17 cellular contexts compared by ENCODE assay signal in genomic region chr10:132521466-132522102, GRCh38. TPM values are rescaled to one million over a fixed set of nuclear protein-coding genes. Genes with fewer than 3 reads are reported as not detected.
DNase-seq lines count a peak whose midpoint lies in the region; ATAC-seq, FAIRE-seq and TF ChIP-seq lines count a peak whose summit lies in the region.
"Had no signal": no experiment of that assay in that cellular context is flagged by ENCODE, and none has a peak within 500 bp of the region (broad histone marks: within the 10 kb centered on the region; RNA-seq: fewer than 3 reads in every experiment).

No MANE protein-coding gene starts in this region.

- H3K4me3 ChIP-seq in HEK293 (ENCODE audit: low read depth, low read length) (no peak overlapping the region), kidney (ENCODE audit: low read length in 2 of 2) (no peak overlapping the region), gastrocnemius medialis (no peak overlapping the region)
- H3K4me3 ChIP-seq: coronary artery had no signal

- no peaks in the 10 kb centered on the region for H3K9me3 Mint-ChIP-seq in WTC11
- H3K9me3 Mint-ChIP-seq: T-cell had no signal

- H3K4me3 Mint-ChIP-seq in WTC11 = no peak overlapping the region
- H3K4me3 Mint-ChIP-seq: T-cell had no signal

- DNase-seq in WTC11 (ENCODE audit: low spot score) (peak; percentile 8), kidney (peak; percentile 67), gastrocnemius medialis (peak in 1 of 2 donors; percentile 12), NCI-H2107 (lab: John Stamatoyannopoulos, UW) (no peak), glomerular visceral epithelial cell (ENCODE audit: extremely low spot score) (no peak), GM10266 (ENCODE audit: extremely low spot score) (no peak)
- DNase-seq: AML-193; GF-D8; NCI-H1694 treated with DMSO at 0.1 percent for 48 hours; stimulated activated CD4-positive, alpha-beta T cell treated with anti-CD3 and anti-CD28 coated beads, Interleukin-4, amount 100 ng/mL, for 1 hour; T-cell had no signal

- TF ChIP-seq CTCF in HEK293 (tag by site-specific recombination; IDR thresholded peaks at IDR 0.05) (no peak), WTC11 (IDR thresholded peaks at IDR 0.05) (no peak), kidney (IDR thresholded peaks at IDR 0.05; ENCODE audit: borderline replicate concordance, extremely low read depth, insufficient read depth) (no peak), gastrocnemius medialis (IDR thresholded peaks at IDR 0.05 in 4 of 5, conservative IDR thresholded peaks at IDR 0.05 in 1 of 5) (no peak), GM10266 (IDR thresholded peaks at IDR 0.05; ENCODE audit: control insufficient read depth, insufficient read depth, low read depth, missing control alignments) (no peak)

- H3K36me3 ChIP-seq in HEK293 (ENCODE audit: control insufficient read depth in 2 of 2, insufficient read depth in 1 of 2, low read length in 2 of 2) (no peaks in the 10 kb centered on the region), kidney (ENCODE audit: control insufficient read depth in 1 of 2, insufficient read depth in 2 of 2, low read length in 2 of 2) (no peaks in the 10 kb centered on the region), gastrocnemius medialis (no peaks in the 10 kb centered on the region)

- H3K9ac ChIP-seq in kidney (ENCODE audit: low read length in 2 of 2) = no peak overlapping the region

- in situ Hi-C loops in gastrocnemius medialis (cut with MboI; ENCODE audit: low sequenced_read_pairs in 4 of 4) = no loop called here

- no peak overlapping the region for H3K27ac ChIP-seq in HEK293 (ENCODE audit: extremely low read depth, low read depth, low read length)
- no peak overlapping the region for H3K27ac ChIP-seq in kidney (ENCODE audit: low read depth in 2 of 2, low read length in 2 of 2)
- peak overlapping the region in 3 of 4 donors; percentile 86 to 93 (median 88) for H3K27ac ChIP-seq in gastrocnemius medialis
- H3K27ac ChIP-seq: VCaP had no signal

- CTCF ChIA-PET in HEK293 (lab: Yijun Ruan, JAX) (interaction anchor here (0.5 to 1.5 kb wide), 3 partner anchors 11 to 350 kb away, joined by 3 to 4 read pairs (median 3); no protein-coding TSS in a partner anchor), WTC11 (lab: Charles Lee) (interaction anchor here (1.2 kb wide), 1 partner anchor 45 kb away, joined by 3 read pairs; no protein-coding TSS in a partner anchor)

- intact Hi-C loops in kidney (cut with DNase I) = no loop called here
- intact Hi-C loops in gastrocnemius medialis (cut with DNase I; ENCODE audit: low total_unique reads) = no loop called here

- no peak for TF ChIP-seq POLR2A in gastrocnemius medialis (IDR thresholded peaks at IDR 0.05)

- peaks cover 30% of the 10 kb centered on the region for H3K27me3 Mint-ChIP-seq in WTC11 (ENCODE audit: low read depth)

- no peaks in the 10 kb centered on the region for H3K36me3 Mint-ChIP-seq in WTC11
- H3K36me3 Mint-ChIP-seq: T-cell had no signal

- H3K9me3 ChIP-seq in HEK293 (ENCODE audit: control insufficient read depth, insufficient read depth, low read depth, low read length) = no peaks in the 10 kb centered on the region
- no peaks in the 10 kb centered on the region for H3K9me3 ChIP-seq in kidney (ENCODE audit: control insufficient read depth in 1 of 2, low read length in 2 of 2)
- H3K9me3 ChIP-seq in gastrocnemius medialis = no peaks in the 10 kb centered on the region

- ATAC-seq in WTC11 (no peak), gastrocnemius medialis (no peak), HG03432 (IDR thresholded peaks at IDR 0.05; ENCODE audit: unreplicated experiment) (no peak)
- ATAC-seq: right cardiac atrium, T-cell had no signal

- POLR2A ChIA-PET in HEK293 (lab: Yijun Ruan, JAX) (interaction anchor here (0.7 to 2.1 kb wide), 2 partner anchors 11 to 852 kb away, joined by 3 to 7 read pairs; no protein-coding TSS in a partner anchor), WTC11 (lab: Charles Lee) (no interaction called here)

- H3K27me3 ChIP-seq in gastrocnemius medialis = no peaks in the 10 kb centered on the region

- no peak for FAIRE-seq in kidney (lab: Jason Lieb, UNC)
- FAIRE-seq: D721Med had no signal

- H3K4me1 ChIP-seq in HEK293 (ENCODE audit: control insufficient read depth, insufficient read depth, low read length) (peaks cover 10% of the 10 kb centered on the region), kidney (ENCODE audit: control insufficient read depth in 1 of 2, insufficient read depth in 1 of 2, low read depth in 1 of 2, low read length in 2 of 2) (peaks cover 31 to 43% of the 10 kb centered on the region in 2 donors), gastrocnemius medialis (peaks cover 41 to 45% of the 10 kb centered on the region in 2 donors)

- H3K27ac Mint-ChIP-seq in WTC11 = no peak overlapping the region
- H3K27ac Mint-ChIP-seq: T-cell had no signal

- H3K4me1 Mint-ChIP-seq in WTC11 = peaks cover 22% of the 10 kb centered on the region
- H3K4me1 Mint-ChIP-seq: T-cell had no signal

TF ChIP-seq in HEK293, 187 proteins besides CTCF, POLR2A, EP300 and RAD21:
- TF ChIP-seq GLIS1 (tag by site-specific recombination; IDR thresholded peaks at IDR 0.05) (peak; percentile 59; the same call in 1 of the 2 replicates), ZNF518A (tag by site-specific recombination; conservative IDR thresholded peaks at IDR 0.05; ENCODE audit: low read depth) (no peak)
TF ChIP-seq in HEK293: peak in this region for 1.

TF ChIP-seq in WTC11, 78 proteins besides CTCF, POLR2A, EP300 and RAD21:
- no peak for TF ChIP-seq NR3C1 (CRISPR knock-in tag; conservative IDR thresholded peaks at IDR 0.05; ENCODE audit: low read depth)
- no peak for TF ChIP-seq CBFB (CRISPR knock-in tag; IDR thresholded peaks at IDR 0.05; ENCODE audit: low read depth)
- no peak for TF ChIP-seq ZNF121 (CRISPR knock-in tag; IDR thresholded peaks at IDR 0.05)
- no peak for TF ChIP-seq IRF1 (CRISPR knock-in tag; IDR thresholded peaks at IDR 0.05)
- no peak for TF ChIP-seq ERG (CRISPR knock-in tag; IDR thresholded peaks at IDR 0.05)
- no peak for TF ChIP-seq FOXP4 (CRISPR knock-in tag; IDR thresholded peaks at IDR 0.05)
- no peak for TF ChIP-seq CDX4 (CRISPR knock-in tag; IDR thresholded peaks at IDR 0.05; ENCODE audit: borderline replicate concordance)
- no peak for TF ChIP-seq FOXK1 (CRISPR knock-in tag; IDR thresholded peaks at IDR 0.05)
- no peak for TF ChIP-seq MXD4 (CRISPR knock-in tag; IDR thresholded peaks at IDR 0.05; ENCODE audit: borderline replicate concordance)
- TF ChIP-seq ZNF232 (CRISPR knock-in tag; IDR thresholded peaks at IDR 0.05) = no peak
TF ChIP-seq in WTC11: peak in this region for 0.

RNA-seq across cellular contexts. Expression of gene INPP5A, which starts 16.0 kb away (rescaled TPM):
- 20.0 to 22.1 TPM (median 21.5 TPM) in 3 replicates for total RNA-seq in WTC11 (2021)
- 40.3 TPM for total RNA-seq in kidney
- polyA plus RNA-seq in kidney (ENCODE audit: insufficient read depth, low read depth, low replicate concordance) = 20.8 TPM
- 100 to 1,000 TPM in 2 of 4 donors, 10 to 100 TPM in 2; 74.9 to 107 (median 92.4) TPM for total RNA-seq in gastrocnemius medialis

Comparison
In these comparisons a context has a peak if more than half of its experiments do, and no peak if none do; other contexts are left out.
1. H3K27ac ChIP-seq: peak in gastrocnemius medialis (3 of 4); none in HEK293 (single experiment) and kidney (0 of 2).
2. DNase-seq: peak in WTC11 (single experiment) and kidney (single experiment); none in NCI-H2107 (single experiment), glomerular visceral epithelial cell (single experiment) and GM10266 (single experiment).